19 cellular contexts compared by ENCODE assay signal in genomic region chr11:1127664-1128162, GRCh38. TPM values are rescaled to one million over a fixed set of nuclear protein-coding genes. Genes with fewer than 3 reads are reported as not detected.
DNase-seq lines count a peak whose midpoint lies in the region; ATAC-seq and TF ChIP-seq lines count a peak whose summit lies in the region.
"Had no signal": no experiment of that assay in that cellular context is flagged by ENCODE, and none has a peak within 500 bp of the region (broad histone marks: within the 10 kb centered on the region; RNA-seq: fewer than 3 reads in every experiment).

No MANE protein-coding gene starts in this region.

- DNase-seq in activated naive CD4-positive, alpha-beta T cell treated with anti-CD3 and anti-CD28 coated beads for 36 hours: peak; percentile 1
- DNase-seq in activated naive CD4-positive, alpha-beta T cell treated with anti-CD3 and anti-CD28 coated beads, Interleukin-2, amount 50 U/mL, for 16 hours: no peak
- DNase-seq in iPS-NIHi7 (ENCODE audit: extremely low spot score) (peak; percentile 7), omental fat pad (ENCODE audit: low spot score) (peak; percentile 17), mucosa of descending colon (no peak), foreskin fibroblast (no peak), ureter (ENCODE audit: low spot score) (no peak)
- DNase-seq: C1 segment of cervical spinal cord, DMS 273 treated with DMSO at 0.1 percent for 48 hours, GDM1, GM23248, Kasumi-1, MM.1S, NCI-H1092 treated with DMSO at 0.1 percent for 48 hours, NCI-H2081 treated with DMSO at 0.1 percent for 48 hours, NCI-H524 had no signal

- no peak overlapping the region for H3K4me3 ChIP-seq in mucosa of descending colon
- no peak overlapping the region for H3K4me3 ChIP-seq in foreskin fibroblast (ENCODE audit: low read depth in 1 of 2, low read length in 2 of 2)
- H3K4me3 ChIP-seq: A549, GM23248 had no signal

- H3K27me3 Mint-ChIP-seq in activated naive CD4-positive, alpha-beta T cell treated with anti-CD3 and anti-CD28 coated beads for 36 hours (ENCODE audit: low read depth): peaks cover 11% of the 10 kb centered on the region

- H3K36me3 Mint-ChIP-seq in activated naive CD4-positive, alpha-beta T cell treated with anti-CD3 and anti-CD28 coated beads for 36 hours (ENCODE audit: low read depth): no peaks in the 10 kb centered on the region
- H3K36me3 Mint-ChIP-seq: IgD-negative memory B cell had no signal

- H3K9me3 Mint-ChIP-seq in activated naive CD4-positive, alpha-beta T cell treated with anti-CD3 and anti-CD28 coated beads for 36 hours: peaks cover under 1% of the 10 kb centered on the region

- ATAC-seq in omental fat pad (ENCODE audit: low FRiP score) (no peak), mucosa of descending colon (no peak)

- H3K4me1 Mint-ChIP-seq in activated naive CD4-positive, alpha-beta T cell treated with anti-CD3 and anti-CD28 coated beads for 36 hours (ENCODE audit: low read depth): no peaks in the 10 kb centered on the region
- H3K4me1 Mint-ChIP-seq: IgD-negative memory B cell had no signal

- no peaks in the 10 kb centered on the region for H3K4me1 ChIP-seq in mucosa of descending colon (ENCODE audit: low read depth)
- H3K4me1 ChIP-seq: A549 had no signal

- no peak for TF ChIP-seq CTCF in omental fat pad (IDR thresholded peaks at IDR 0.05)
- TF ChIP-seq CTCF in mucosa of descending colon (IDR thresholded peaks at IDR 0.05): no peak
- TF ChIP-seq CTCF in foreskin fibroblast (IDR thresholded peaks at IDR 0.05; ENCODE audit: low read depth, low read length): no peak

- CTCF ChIA-PET in activated naive CD4-positive, alpha-beta T cell treated with anti-CD3 and anti-CD28 coated beads for 36 hours (lab: Charles Lee): no interaction called here

- H3K36me3 ChIP-seq in mucosa of descending colon (ENCODE audit: low read depth): no peaks in the 10 kb centered on the region

- H3K4me3 Mint-ChIP-seq in activated naive CD4-positive, alpha-beta T cell treated with anti-CD3 and anti-CD28 coated beads for 36 hours: no peak overlapping the region
- H3K4me3 Mint-ChIP-seq: IgD-negative memory B cell had no signal

- H3K9me3 ChIP-seq in mucosa of descending colon: no peaks in the 10 kb centered on the region
- H3K9me3 ChIP-seq: A549 had no signal

- no peak overlapping the region for H3K27ac Mint-ChIP-seq in activated naive CD4-positive, alpha-beta T cell treated with anti-CD3 and anti-CD28 coated beads for 36 hours
- H3K27ac Mint-ChIP-seq: IgD-negative memory B cell had no signal

- intact Hi-C loops in activated naive CD4-positive, alpha-beta T cell treated with anti-CD3 and anti-CD28 coated beads for 36 hours (cut with micrococcal nuclease): no loop called here
- intact Hi-C loops in mucosa of descending colon (cut with DNase I, micrococcal nuclease): no loop called here

RNA-seq across cellular contexts. Expression of gene MUC5AC, which starts 30.0 kb away (rescaled TPM):
- not detected for total RNA-seq in activated naive CD4-positive, alpha-beta T cell treated with anti-CD3 and anti-CD28 coated beads for 36 hours
- not detected for total RNA-seq in omental fat pad
- total RNA-seq in mucosa of descending colon: under 1 TPM in 2 of 3 donors, not detected in 1; 0.03 to 0.63 TPM
- total RNA-seq in ureter: not detected
- total RNA-seq: GM23248, Right ventricle myocardium superior had no signal

RNA-seq across cellular contexts. Expression of gene MUC2, which starts 53.0 kb away (rescaled TPM):
- not detected for total RNA-seq in activated naive CD4-positive, alpha-beta T cell treated with anti-CD3 and anti-CD28 coated beads for 36 hours
- total RNA-seq in omental fat pad: not detected
- 1,000 to 10,000 TPM in 2 of 3 donors, 100 to 1,000 TPM in 1; 379 to 1,246 (median 1,109) TPM for total RNA-seq in mucosa of descending colon
- total RNA-seq in ureter: 0.39 TPM
- total RNA-seq: GM23248, Right ventricle myocardium superior had no signal

Comparison
In these comparisons a context has a peak if more than half of its experiments do, and no peak if none do; other contexts are left out.
1. DNase-seq: peak in activated naive CD4-positive, alpha-beta T cell treated with anti-CD3 and anti-CD28 coated beads for 36 hours (single experiment), iPS-NIHi7 (single experiment) and omental fat pad (single experiment); none in activated naive CD4-positive, alpha-beta T cell treated with anti-CD3 and anti-CD28 coated beads, Interleukin-2, amount 50 U/mL, for 16 hours (single experiment), mucosa of descending colon (0 of 3), foreskin fibroblast (0 of 2) and ureter (single experiment).
2. RNA of gene MUC2, which starts 53.0 kb away (total RNA-seq): 379 to 1,246 TPM in mucosa of descending colon; 0.39 TPM in ureter (single experiment), not detected in activated naive CD4-positive, alpha-beta T cell treated with anti-CD3 and anti-CD28 coated beads for 36 hours and not detected in omental fat pad; every median in the first group is over 100 times any median in the second.